ENCODE assay signal across 20 cellular contexts in genomic region chr18:55665506-55665905, GRCh38.
"Had no signal": no experiment of that assay in that cellular context is flagged by ENCODE, and none has a peak within 500 bp of the region (broad histone marks: within the 10 kb centered on the region; RNA-seq: fewer than 3 reads in every experiment).

No MANE protein-coding gene starts in this region.

- DNase-seq: activated CD4-positive, alpha-beta memory T cell treated with anti-CD3 and anti-CD28 coated beads, Interleukin-2, amount 10 ng/mL, durations not matched to agents 7 days and 5 days; activated CD4-positive, alpha-beta T cell treated with anti-CD3 and anti-CD28 coated beads, Interleukin-2, amount 50 U/mL, for 1 hour; activated CD4-positive, CD25-positive, alpha-beta regulatory T cell; activated naive CD4-positive, alpha-beta T cell treated with anti-CD3 and anti-CD28 coated beads for 36 hours; activated T-cell treated with anti-CD3 and anti-CD28 coated beads for 4 hours; activated T-cell treated with anti-CD3 and anti-CD28 coated beads, Interleukin-2, amount 50 U/mL, for 48 hours; amygdala; MV-4-11; NCI-H1092 treated with DMSO at 0.1 percent for 48 hours; NCI-H1436 treated with DMSO at 0.1 percent for 48 hours; NCI-H187; NCI-H2081 treated with DMSO at 0.1 percent for 48 hours; NCI-H2171; NCI-H2227 treated with DMSO at 0.1 percent for 48 hours; NCI-H446 treated with DMSO at 0.1 percent for 48 hours; NCI-H526 treated with DMSO at 0.1 percent for 48 hours; NCI-H82; PC-3; SIG-M5; T-cell had no signal
